12 cellular contexts compared by ENCODE assay signal in the genomic region with DNA sequence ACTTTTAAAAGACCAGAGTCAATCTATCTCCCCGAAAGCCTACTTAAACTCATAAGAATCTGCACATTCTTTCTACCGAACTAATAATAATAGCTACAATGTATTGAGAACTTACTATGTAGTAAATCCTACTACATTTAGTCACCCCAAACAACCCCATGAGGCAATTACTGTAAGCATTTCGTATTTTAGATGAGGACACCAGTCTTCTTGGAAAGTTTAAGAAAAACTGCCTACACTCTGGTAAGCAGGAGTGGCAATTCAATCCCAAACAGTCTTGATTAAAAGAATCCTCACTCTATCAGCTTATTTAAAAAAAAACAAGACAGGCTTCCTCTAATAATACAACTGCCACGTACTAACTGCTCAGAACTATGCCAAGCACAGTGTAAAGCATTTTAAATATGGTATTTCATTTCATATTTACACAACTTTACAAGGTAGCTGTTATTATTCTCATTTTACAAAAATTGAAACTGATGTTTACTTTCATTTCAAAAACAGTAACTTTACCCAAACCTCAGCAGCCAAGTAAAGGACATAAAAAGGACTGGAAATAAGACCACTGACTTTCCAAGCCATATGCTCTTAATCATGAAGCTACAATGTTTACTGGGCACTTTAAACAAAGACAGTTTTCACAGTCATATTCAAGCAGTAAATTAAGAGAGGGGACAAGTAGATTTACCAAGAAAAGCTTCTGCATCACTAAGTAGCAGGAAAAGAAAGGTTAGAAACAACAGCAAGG. TPM values are rescaled to one million over a fixed set of nuclear protein-coding genes. Genes with fewer than 3 reads are reported as not detected.
DNase-seq lines count a peak whose midpoint lies in the region; ATAC-seq and TF ChIP-seq lines count a peak whose summit lies in the region.
"Had no signal": no experiment of that assay in that cellular context is flagged by ENCODE, and none has a peak within 500 bp of the region (broad histone marks: within the 10 kb centered on the region; RNA-seq: fewer than 3 reads in every experiment).

No MANE protein-coding gene starts in this region.

- no peak for TF ChIP-seq CTCF in activated CD8-positive, alpha-beta T cell treated with anti-CD3 and anti-CD28 coated beads for 36 hours (IDR thresholded peaks at IDR 0.05)
- TF ChIP-seq CTCF in smooth muscle cell (IDR thresholded peaks at IDR 0.05; ENCODE audit: borderline replicate concordance, insufficient read depth, poor library complexity, severe bottlenecking) = no peak

- H3K27ac Mint-ChIP-seq in activated T-cell treated with anti-CD3 and anti-CD28 coated beads, Interleukin-2, amount 50 U/mL, for 72 hours = peak overlapping the region; percentile 97
- peak overlapping the region; percentile 85 for H3K27ac Mint-ChIP-seq in activated CD8-positive, alpha-beta T cell treated with anti-CD3 and anti-CD28 coated beads for 36 hours

- peak in 1 of 2 donors; percentile 29 for ATAC-seq in activated T-cell treated with anti-CD3 and anti-CD28 coated beads, Interleukin-2, amount 50 U/mL, for 72 hours (replicated peaks in 1 of 2)
- ATAC-seq in activated CD8-positive, alpha-beta T cell treated with anti-CD3 and anti-CD28 coated beads for 36 hours = peak; percentile 22
- no peak for ATAC-seq in GM21619 (IDR thresholded peaks at IDR 0.05; ENCODE audit: unreplicated experiment)

- peak overlapping the region; percentile 59 to 89 for H3K4me3 Mint-ChIP-seq in activated T-cell treated with anti-CD3 and anti-CD28 coated beads, Interleukin-2, amount 50 U/mL, for 72 hours
- H3K4me3 Mint-ChIP-seq in activated CD8-positive, alpha-beta T cell treated with anti-CD3 and anti-CD28 coated beads for 36 hours = peak overlapping the region; percentile 49

- H3K9ac ChIP-seq in smooth muscle cell (ENCODE audit: low read depth) = no peak overlapping the region

- whole genome bisulfite sequencing in smooth muscle cell (ENCODE audit: low lambda C conversion rate) = 66% methylated on average over 4 of the region's 4 CpGs

- H3K79me2 ChIP-seq in smooth muscle cell (ENCODE audit: low read depth) = peaks cover 92% of the 10 kb centered on the region

- peaks cover 92% of the 10 kb centered on the region for H4K20me1 ChIP-seq in smooth muscle cell (ENCODE audit: low read depth)

- H3K4me1 Mint-ChIP-seq in activated T-cell treated with anti-CD3 and anti-CD28 coated beads, Interleukin-2, amount 50 U/mL, for 72 hours (ENCODE audit: low read depth) = peaks cover 68% of the 10 kb centered on the region
- H3K4me1 Mint-ChIP-seq in activated CD8-positive, alpha-beta T cell treated with anti-CD3 and anti-CD28 coated beads for 36 hours (ENCODE audit: low read depth) = peaks cover 65% of the 10 kb centered on the region

- no peak for DNase-seq in activated T-cell treated with anti-CD3 and anti-CD28 coated beads, Interleukin-2, amount 50 U/mL, for 72 hours
- DNase-seq in activated T-cell treated with anti-CD3 and anti-CD28 coated beads, Interleukin-2, amount 50 U/mL, for 48 hours = no peak
- DNase-seq in activated CD8-positive, alpha-beta T cell treated with anti-CD3 and anti-CD28 coated beads for 36 hours = no peak
- DNase-seq in fibroblast of gingiva (ENCODE audit: low read depth) (peak; percentile 54), smooth muscle cell (lab: John Stamatoyannopoulos, UW; ENCODE audit: unreplicated experiment) (no peak), hippocampal formation (lab: John Stamatoyannopoulos, UW) (no peak), NCI-H1105 treated with DMSO at 0.1 percent for 48 hours (lab: John Stamatoyannopoulos, UW) (no peak)
- DNase-seq: mesendoderm, NCI-H1436, NCI-H774, transverse colon had no signal

- peaks cover 6% of the 10 kb centered on the region for H3F3A ChIP-seq in smooth muscle cell (ENCODE audit: low read depth)

- peak overlapping the region; percentile 38 for H3K4me2 ChIP-seq in smooth muscle cell

- H2AFZ ChIP-seq in smooth muscle cell (ENCODE audit: low read depth) = no peak overlapping the region

- CTCF ChIA-PET in activated CD8-positive, alpha-beta T cell treated with anti-CD3 and anti-CD28 coated beads for 36 hours (lab: Charles Lee) = interaction anchor here (1.1 to 3.6 kb wide), 9 partner anchors 9 to 103 kb away, joined by 3 to 20 read pairs (median 4); no protein-coding TSS in a partner anchor

- H3K9me3 ChIP-seq in smooth muscle cell (replicated peaks; ENCODE audit: low read depth) = no peaks in the 10 kb centered on the region
- H3K9me3 ChIP-seq: transverse colon had no signal

- peak overlapping the region; percentile 10 for H3K27ac ChIP-seq in smooth muscle cell (ENCODE audit: low read depth)
- H3K27ac ChIP-seq: transverse colon had no signal

- no peak overlapping the region for H3K4me3 ChIP-seq in smooth muscle cell
- H3K4me3 ChIP-seq: transverse colon had no signal

- no peaks in the 10 kb centered on the region for H3K27me3 Mint-ChIP-seq in activated T-cell treated with anti-CD3 and anti-CD28 coated beads, Interleukin-2, amount 50 U/mL, for 72 hours (ENCODE audit: low read depth)
- H3K27me3 Mint-ChIP-seq in activated CD8-positive, alpha-beta T cell treated with anti-CD3 and anti-CD28 coated beads for 36 hours = no peaks in the 10 kb centered on the region

- H3K27me3 ChIP-seq in smooth muscle cell (ENCODE audit: low read depth) = no peaks in the 10 kb centered on the region
- H3K27me3 ChIP-seq: transverse colon had no signal

- intact Hi-C loops in activated CD8-positive, alpha-beta T cell treated with anti-CD3 and anti-CD28 coated beads for 36 hours (cut with micrococcal nuclease) = no loop called here

- POLR2A ChIA-PET in activated CD8-positive, alpha-beta T cell treated with anti-CD3 and anti-CD28 coated beads for 36 hours (lab: Charles Lee) = interaction anchor here (1.4 to 3.3 kb wide), 4 partner anchors 9 to 14 kb away, joined by 4 to 15 read pairs (median 10); partner anchors contain the start of genes ARID4B and GGPS1

- no peaks in the 10 kb centered on the region for H3K36me3 ChIP-seq in smooth muscle cell (ENCODE audit: low read depth)
- H3K36me3 ChIP-seq: transverse colon had no signal

- peaks cover 6% of the 10 kb centered on the region for H3K4me1 ChIP-seq in smooth muscle cell (ENCODE audit: low read depth)

- H3K9me3 Mint-ChIP-seq in activated T-cell treated with anti-CD3 and anti-CD28 coated beads, Interleukin-2, amount 50 U/mL, for 72 hours = no peaks in the 10 kb centered on the region
- no peaks in the 10 kb centered on the region for H3K9me3 Mint-ChIP-seq in activated CD8-positive, alpha-beta T cell treated with anti-CD3 and anti-CD28 coated beads for 36 hours

- peaks cover 6 to 20% of the 10 kb centered on the region in 2 donors for H3K36me3 Mint-ChIP-seq in activated T-cell treated with anti-CD3 and anti-CD28 coated beads, Interleukin-2, amount 50 U/mL, for 72 hours (ENCODE audit: insufficient read depth in 2 of 2)
- H3K36me3 Mint-ChIP-seq in activated CD8-positive, alpha-beta T cell treated with anti-CD3 and anti-CD28 coated beads for 36 hours (ENCODE audit: low read depth) = peaks cover 37% of the 10 kb centered on the region

RNA-seq across cellular contexts. Expression of gene ARID4B, which starts 13.9 kb away (rescaled TPM):
- total RNA-seq in activated T-cell treated with anti-CD3 and anti-CD28 coated beads, Interleukin-2, amount 50 U/mL, for 72 hours = 10 to 100 TPM; 65.5 to 68.4 TPM
- total RNA-seq in activated CD8-positive, alpha-beta T cell treated with anti-CD3 and anti-CD28 coated beads for 36 hours = 10 to 100 TPM; 38.8 to 41.9 TPM
- 33.2 and 40.3 TPM in 2 replicates for total RNA-seq in smooth muscle cell
- 29.0 and 39.1 TPM in 2 replicates for polyA plus RNA-seq in smooth muscle cell

RNA-seq across cellular contexts. Expression of gene GGPS1, which starts 14.3 kb away (rescaled TPM):
- total RNA-seq in activated T-cell treated with anti-CD3 and anti-CD28 coated beads, Interleukin-2, amount 50 U/mL, for 72 hours = 10 to 100 TPM; 57.2 to 60.4 TPM
- 10 to 100 TPM; 35.4 to 37.8 TPM for total RNA-seq in activated CD8-positive, alpha-beta T cell treated with anti-CD3 and anti-CD28 coated beads for 36 hours
- 41.3 and 45.8 TPM in 2 replicates for total RNA-seq in smooth muscle cell
- polyA plus RNA-seq in smooth muscle cell = 47.5 and 48.1 TPM in 2 replicates

RNA-seq across cellular contexts. Expression of gene TBCE, which starts 53.1 kb away (rescaled TPM):
- total RNA-seq in activated T-cell treated with anti-CD3 and anti-CD28 coated beads, Interleukin-2, amount 50 U/mL, for 72 hours = 10 to 100 TPM; 27.7 to 37.3 TPM
- total RNA-seq in activated CD8-positive, alpha-beta T cell treated with anti-CD3 and anti-CD28 coated beads for 36 hours = 10 to 100 TPM; 21.8 to 24.0 TPM
- 24.0 and 31.1 TPM in 2 replicates for total RNA-seq in smooth muscle cell
- 28.4 and 30.5 TPM in 2 replicates for polyA plus RNA-seq in smooth muscle cell
